Comparison of ENCODE assay signal across 8 cellular contexts in the genomic region with DNA sequence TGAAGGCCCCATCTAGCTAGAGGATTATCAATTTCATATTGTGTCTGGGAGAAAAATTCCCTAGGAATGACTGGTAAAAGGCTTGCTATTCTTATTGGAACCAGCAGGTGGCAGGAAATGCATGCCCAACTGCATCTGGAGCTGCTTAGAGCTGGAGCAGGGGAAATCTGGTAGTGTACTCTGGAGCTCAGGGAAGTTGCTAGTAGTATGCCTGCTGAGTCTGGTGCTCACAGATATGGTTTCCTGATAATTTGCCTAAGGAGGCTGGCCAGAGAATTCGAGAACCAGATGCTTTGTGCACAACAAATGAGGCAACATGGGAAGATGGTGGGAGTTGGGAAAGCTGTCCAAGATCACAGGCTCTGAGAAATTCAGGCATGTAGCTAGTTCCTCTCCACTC. TPM values are rescaled to one million over a fixed set of nuclear protein-coding genes. Genes with fewer than 3 reads are reported as not detected.
A peak's percentile ranks its signal among the peaks of the same experiment; 100 is the strongest.
DNase-seq lines count a peak whose midpoint lies in the region; ATAC-seq, FAIRE-seq and TF ChIP-seq lines count a peak whose summit lies in the region.

No MANE protein-coding gene starts in this region.

- H3K36me3 Mint-ChIP-seq in nephron progenitor cell (ENCODE audit: low read depth), result peaks cover 19% of the 10 kb centered on the region

- POLR2A ChIA-PET in A549 (lab: Yijun Ruan, JAX), result no interaction called here

- TF ChIP-seq POLR2A in A549 (IDR thresholded peaks at IDR 0.05; ENCODE audit: low read length), result no peak

- DNase-seq in A549 (ENCODE audit: low read depth in 1 of 2, low spot score in 1 of 2), result peak; percentile 54 to 56
- DNase-seq in ELR (ENCODE audit: low read depth), result peak; percentile 73
- peak; percentile 69 for DNase-seq in HFF-Myc (ENCODE audit: extremely low read depth, low read depth)
- DNase-seq in NCI-H2029 (lab: John Stamatoyannopoulos, UW), result peak; percentile 59
- DNase-seq in UCSD-AML1 (lab: John Stamatoyannopoulos, UW; ENCODE audit: unreplicated experiment), result peak; percentile 14
- DNase-seq in fibroblast of mammary gland (ENCODE audit: low read depth), result peak; percentile 75
- DNase-seq in nephron progenitor cell, result peak; percentile 69

- no peak for TF ChIP-seq EP300 in A549 (IDR thresholded peaks at IDR 0.05)

- CTCF ChIA-PET in A549 (lab: Yijun Ruan, JAX), result interaction anchor here (0.6 to 6.5 kb wide), 25 partner anchors 10 to 691 kb away, joined by 3 to 79 read pairs (median 5); no protein-coding TSS in a partner anchor

- no peak overlapping the region for H3K27ac ChIP-seq in A549

- no peak overlapping the region for H3K27ac Mint-ChIP-seq in nephron progenitor cell

- ATAC-seq in A549, result peak; percentile 72 to 86
- no peak for ATAC-seq in HG03457 (IDR thresholded peaks at IDR 0.05; ENCODE audit: unreplicated experiment)

- no peak overlapping the region for H3K4me2 ChIP-seq in A549

- peak; percentile 51 for FAIRE-seq in A549 (lab: Jason Lieb, UNC)

- H3K4me3 ChIP-seq in A549 (no peak overlapping the region), HFF-Myc (replicated peaks; ENCODE audit: low read depth, low read length) (no peak overlapping the region), fibroblast of mammary gland (ENCODE audit: control insufficient read depth, low read depth, low read length) (no peak overlapping the region)

- TF ChIP-seq CTCF in A549 (IDR thresholded peaks at IDR 0.05), result peak; percentile 73
- TF ChIP-seq CTCF in HFF-Myc (IDR thresholded peaks at IDR 0.05; ENCODE audit: low read depth, low read length, missing control alignments), result peak; percentile 92
- peak; percentile 92 for TF ChIP-seq CTCF in fibroblast of mammary gland (conservative IDR thresholded peaks at IDR 0.05; ENCODE audit: control insufficient read depth, insufficient read depth, low read depth, low read length)
- peak; percentile 87 for TF ChIP-seq CTCF in nephron progenitor cell (IDR thresholded peaks at IDR 0.05)

- peaks cover 5% of the 10 kb centered on the region for H3K4me1 Mint-ChIP-seq in nephron progenitor cell

- H3K9me3 Mint-ChIP-seq in nephron progenitor cell, result peaks cover 8% of the 10 kb centered on the region

- WGBS in A549 (ENCODE audit: missing lambda C conversion rate), result 40% methylated on average over 1 of the region's 1 CpG

- TF ChIP-seq RAD21 in A549 (conservative IDR thresholded peaks at IDR 0.05 in 1 of 2, IDR thresholded peaks at IDR 0.05 in 1 of 2), result peak; percentile 80 to 82

- H3K27me3 Mint-ChIP-seq in nephron progenitor cell (ENCODE audit: low read depth, poor library complexity), result peaks cover 4% of the 10 kb centered on the region

- no peak overlapping the region for H3K4me3 Mint-ChIP-seq in nephron progenitor cell

- H3K4me1 ChIP-seq in A549, result no peaks in the 10 kb centered on the region

- peaks cover 9% of the 10 kb centered on the region for H3K9me3 ChIP-seq in A549

TF ChIP-seq in A549, 52 proteins besides CTCF, POLR2A, EP300 and RAD21:
- no peak for TF ChIP-seq RARB (CRISPR knock-in tag; IDR thresholded peaks at IDR 0.05)
- TF ChIP-seq HOXB13 (CRISPR knock-in tag; IDR thresholded peaks at IDR 0.05; ENCODE audit: low read depth), result no peak
- TF ChIP-seq SMC3 (IDR thresholded peaks at IDR 0.05), result peak; percentile 67
- TF ChIP-seq, protein P1, sequence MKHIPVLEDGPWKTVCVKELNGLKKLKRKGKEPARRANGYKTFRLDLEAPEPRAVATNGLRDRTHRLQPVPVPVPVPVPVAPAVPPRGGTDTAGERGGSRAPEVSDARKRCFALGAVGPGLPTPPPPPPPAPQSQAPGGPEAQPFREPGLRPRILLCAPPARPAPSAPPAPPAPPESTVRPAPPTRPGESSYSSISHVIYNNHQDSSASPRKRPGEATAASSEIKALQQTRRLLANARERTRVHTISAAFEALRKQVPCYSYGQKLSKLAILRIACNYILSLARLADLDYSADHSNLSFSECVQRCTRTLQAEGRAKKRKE (CRISPR knock-in tag; IDR thresholded peaks at IDR 0.05; ENCODE audit: low read depth), result no peak
- TF ChIP-seq, protein P2, sequence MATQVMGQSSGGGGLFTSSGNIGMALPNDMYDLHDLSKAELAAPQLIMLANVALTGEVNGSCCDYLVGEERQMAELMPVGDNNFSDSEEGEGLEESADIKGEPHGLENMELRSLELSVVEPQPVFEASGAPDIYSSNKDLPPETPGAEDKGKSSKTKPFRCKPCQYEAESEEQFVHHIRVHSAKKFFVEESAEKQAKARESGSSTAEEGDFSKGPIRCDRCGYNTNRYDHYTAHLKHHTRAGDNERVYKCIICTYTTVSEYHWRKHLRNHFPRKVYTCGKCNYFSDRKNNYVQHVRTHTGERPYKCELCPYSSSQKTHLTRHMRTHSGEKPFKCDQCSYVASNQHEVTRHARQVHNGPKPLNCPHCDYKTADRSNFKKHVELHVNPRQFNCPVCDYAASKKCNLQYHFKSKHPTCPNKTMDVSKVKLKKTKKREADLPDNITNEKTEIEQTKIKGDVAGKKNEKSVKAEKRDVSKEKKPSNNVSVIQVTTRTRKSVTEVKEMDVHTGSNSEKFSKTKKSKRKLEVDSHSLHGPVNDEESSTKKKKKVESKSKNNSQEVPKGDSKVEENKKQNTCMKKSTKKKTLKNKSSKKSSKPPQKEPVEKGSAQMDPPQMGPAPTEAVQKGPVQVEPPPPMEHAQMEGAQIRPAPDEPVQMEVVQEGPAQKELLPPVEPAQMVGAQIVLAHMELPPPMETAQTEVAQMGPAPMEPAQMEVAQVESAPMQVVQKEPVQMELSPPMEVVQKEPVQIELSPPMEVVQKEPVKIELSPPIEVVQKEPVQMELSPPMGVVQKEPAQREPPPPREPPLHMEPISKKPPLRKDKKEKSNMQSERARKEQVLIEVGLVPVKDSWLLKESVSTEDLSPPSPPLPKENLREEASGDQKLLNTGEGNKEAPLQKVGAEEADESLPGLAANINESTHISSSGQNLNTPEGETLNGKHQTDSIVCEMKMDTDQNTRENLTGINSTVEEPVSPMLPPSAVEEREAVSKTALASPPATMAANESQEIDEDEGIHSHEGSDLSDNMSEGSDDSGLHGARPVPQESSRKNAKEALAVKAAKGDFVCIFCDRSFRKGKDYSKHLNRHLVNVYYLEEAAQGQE (IDR thresholded peaks at IDR 0.05), result no peak

RNA-seq across cellular contexts. Expression of a gene that starts 53.7 kb away (rescaled TPM):
- polyA plus RNA-seq in A549 (2011; rRNA removed), result 126 and 167 TPM in 2 replicates
- polyA plus RNA-seq in A549 (2012; cell fraction: cytosol; rRNA removed), result 29.1 and 31.7 TPM in 2 replicates
- polyA plus RNA-seq in A549 (2012; cell fraction: nucleus; rRNA removed), result 30.8 and 60.6 TPM in 2 replicates
- 176 to 178 TPM (median 176 TPM) in 3 replicates for polyA plus RNA-seq in A549 (2017; fragmentation: RNase III; extraction: RNeasy Plus Mini Kit Qiagen cat#74134 plus additional on column Dnase treatment)
- 284 and 339 TPM in 2 replicates for polyA minus RNA-seq in A549 (2011; rRNA and poly(A)+ RNA removed)

Comparison
In these comparisons a context has a peak if more than half of its experiments do, and no peak if none do; other contexts are left out.
1. DNase-seq: peak in every context shown above with its lines; median percentile 75 in fibroblast of mammary gland; 73 in ELR; 69 in HFF-Myc; 69 in nephron progenitor cell; 59 in NCI-H2029; 55 in A549; 14 in UCSD-AML1.